ENCODE assay signal across 7 cellular contexts in the genomic region with DNA sequence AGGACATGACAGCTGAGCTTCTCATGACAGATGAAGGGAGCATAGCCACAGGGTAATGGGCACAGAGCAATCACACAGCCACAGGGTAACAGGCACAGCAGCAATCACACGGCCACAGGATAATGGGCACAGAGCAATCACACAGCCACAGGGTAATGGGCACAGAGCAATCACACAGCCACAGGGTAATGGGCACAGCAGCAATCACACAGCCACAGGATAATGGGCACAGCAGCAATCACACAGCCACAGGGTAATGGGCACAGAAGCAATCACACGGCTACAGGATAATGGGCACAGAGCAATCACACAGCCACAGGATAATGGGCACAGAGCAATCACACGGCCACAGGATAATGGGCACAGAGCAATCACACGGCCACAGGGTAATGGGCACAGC. TPM values are rescaled to one million over a fixed set of nuclear protein-coding genes. Genes with fewer than 3 reads are reported as not detected.
A peak's percentile ranks its signal among the peaks of the same experiment; 100 is the strongest.
DNase-seq lines count a peak whose midpoint lies in the region; ATAC-seq, FAIRE-seq and TF ChIP-seq lines count a peak whose summit lies in the region.
"Not testable (repeated sequence)": the region's sequence is repeated elsewhere in the genome, so short reads cannot be mapped to it uniquely, and the experiment has no call there.

No MANE protein-coding gene starts in this region.

- DNase-seq in IMR-90; activated CD4-positive, alpha-beta T cell treated with anti-CD3 and anti-CD28 coated beads for 36 hours; GM12878 (ENCODE audit: low read depth, low spot score); glutamatergic neuron; neural crest cell (ENCODE audit: low read depth, low spot score); type B pancreatic cell (ENCODE audit: extremely low spot score, unreplicated experiment): not testable (repeated sequence)

- FAIRE-seq in GM12878 (lab: Jason Lieb, UNC): not testable (repeated sequence)

- not testable (repeated sequence) for ATAC-seq in IMR-90 (ENCODE audit: low read depth); activated CD4-positive, alpha-beta T cell treated with anti-CD3 and anti-CD28 coated beads for 36 hours; GM12878

- peak overlapping the region in 1 of 11 experiments; percentile 16; a peak in 1 of 22 replicates for H3K9ac ChIP-seq in BLaER1 treated with 17β-estradiol and CSF1 and Interleukin-3, amounts not matched to agents 10 nM and 100 nM
- not testable (repeated sequence) for H3K9ac ChIP-seq in IMR-90 (ENCODE audit: low read depth, low read length); GM12878 (ENCODE audit: control insufficient read depth, insufficient read depth, low read length)

- peaks cover 45% of the 10 kb centered on the region for H3K79me2 ChIP-seq in GM12878 (ENCODE audit: control insufficient read depth, insufficient read depth, low read length)

- TF ChIP-seq CTCF in IMR-90 (conservative IDR thresholded peaks at IDR 0.05; ENCODE audit: low read depth, low read length); GM12878 (IDR thresholded peaks at IDR 0.05 in 2 of 3, conservative IDR thresholded peaks at IDR 0.05 in 1 of 3; ENCODE audit: control insufficient read depth in 2 of 3, extremely low read depth in 1 of 3, insufficient read depth in 1 of 3, low read depth in 3 of 3, low read length in 3 of 3); glutamatergic neuron (IDR thresholded peaks at IDR 0.05; ENCODE audit: partially characterized antibody, unreplicated experiment); neural crest cell (conservative IDR thresholded peaks at IDR 0.05); type B pancreatic cell (conservative IDR thresholded peaks at IDR 0.05): not testable (repeated sequence)

- intact Hi-C loops in IMR-90 (cut with micrococcal nuclease); activated CD4-positive, alpha-beta T cell treated with anti-CD3 and anti-CD28 coated beads for 36 hours (cut with DNase I, micrococcal nuclease); GM12878 (cut with micrococcal nuclease; ENCODE audit: unreplicated experiment): not testable (repeated sequence)

- not testable (repeated sequence) for H3K4me3 Mint-ChIP-seq in activated CD4-positive, alpha-beta T cell treated with anti-CD3 and anti-CD28 coated beads for 36 hours
- H3K4me3 Mint-ChIP-seq in glutamatergic neuron (ENCODE audit: unreplicated experiment) (peak overlapping the region; percentile 23), neural crest cell (peak overlapping the region; percentile 70), type B pancreatic cell (peak overlapping the region; percentile 30)

- TF ChIP-seq RAD21 in IMR-90 (IDR thresholded peaks at IDR 0.05; ENCODE audit: low read length); GM12878 (IDR thresholded peaks at IDR 0.05; ENCODE audit: insufficient read depth, low read depth, low read length): not testable (repeated sequence)

- TF ChIP-seq POLR2A in IMR-90 (IDR thresholded peaks at IDR 0.05; ENCODE audit: low read depth, low read length); GM12878 (IDR thresholded peaks at IDR 0.05; ENCODE audit: low read depth, low read length): not testable (repeated sequence)

- peaks cover 11 to 77% (median 71%) of the 10 kb centered on the region in 11 experiments; a peak in 21 of 22 replicates for H4K20me1 ChIP-seq in BLaER1 treated with 17β-estradiol and CSF1 and Interleukin-3, amounts not matched to agents 10 nM and 100 nM
- H4K20me1 ChIP-seq in IMR-90 (ENCODE audit: insufficient read depth, low read length): peaks cover 23% of the 10 kb centered on the region
- not testable (repeated sequence) for H4K20me1 ChIP-seq in GM12878 (ENCODE audit: control insufficient read depth, insufficient read depth)

- H3K9me3 ChIP-seq in BLaER1 treated with 17β-estradiol and CSF1 and Interleukin-3, amounts not matched to agents 10 nM and 100 nM (replicated peaks in 1 of 11): peaks cover 0 to 13% (median 7%) of the 10 kb centered on the region in 11 experiments; a peak in 9 of 22 replicates
- H3K9me3 ChIP-seq in IMR-90 (ENCODE audit: control insufficient read depth, insufficient read depth, low read length); GM12878 (replicated peaks; ENCODE audit: control insufficient read depth, insufficient read depth, low read length): not testable (repeated sequence)

- H2BK15ac ChIP-seq in IMR-90 (ENCODE audit: low read depth, low read length): not testable (repeated sequence)

- H3K36me3 Mint-ChIP-seq in activated CD4-positive, alpha-beta T cell treated with anti-CD3 and anti-CD28 coated beads for 36 hours (ENCODE audit: low read depth): peaks cover 71% of the 10 kb centered on the region
- H3K36me3 Mint-ChIP-seq in glutamatergic neuron (ENCODE audit: unreplicated experiment): peaks cover 13% of the 10 kb centered on the region
- H3K36me3 Mint-ChIP-seq in neural crest cell (ENCODE audit: low read depth): peaks cover 29% of the 10 kb centered on the region
- H3K36me3 Mint-ChIP-seq in type B pancreatic cell: peaks cover 29% of the 10 kb centered on the region

- RAD21 ChIA-PET in GM12878 (lab: Charles Lee; ENCODE audit: unreplicated experiment): not testable (repeated sequence)

- H2BK5ac ChIP-seq in IMR-90 (ENCODE audit: low read depth, low read length, poor library complexity, severe bottlenecking): not testable (repeated sequence)

- not testable (repeated sequence) for TF ChIP-seq EP300 in GM12878 (IDR thresholded peaks at IDR 0.05; ENCODE audit: borderline replicate concordance in 1 of 2, control insufficient read depth in 1 of 2, low read depth in 2 of 2, low read length in 2 of 2)

- H3K18ac ChIP-seq in IMR-90 (ENCODE audit: low read depth, low read length): not testable (repeated sequence)

- not testable (repeated sequence) for H2BK120ac ChIP-seq in IMR-90 (ENCODE audit: low read depth, low read length)

- peak overlapping the region in 7 of 11 experiments; percentile 64 to 85 (median 73); a peak in 12 of 22 replicates for H3K4me2 ChIP-seq in BLaER1 treated with 17β-estradiol and CSF1 and Interleukin-3, amounts not matched to agents 10 nM and 100 nM
- not testable (repeated sequence) for H3K4me2 ChIP-seq in IMR-90 (ENCODE audit: low read depth, low read length); GM12878 (ENCODE audit: control insufficient read depth, insufficient read depth)

- H3K9me3 Mint-ChIP-seq in activated CD4-positive, alpha-beta T cell treated with anti-CD3 and anti-CD28 coated beads for 36 hours (ENCODE audit: low read depth); neural crest cell; type B pancreatic cell: not testable (repeated sequence)
- peaks cover 21% of the 10 kb centered on the region for H3K9me3 Mint-ChIP-seq in glutamatergic neuron (ENCODE audit: unreplicated experiment)

- BruUV-seq in IMR-90 (replicated peaks; lab: Mats Ljungman, UMichigan); GM12878 (replicated peaks; lab: Mats Ljungman, UMichigan): not testable (repeated sequence)

- in situ Hi-C loops in IMR-90 (cut with MboI; ENCODE audit: low sequenced_read_pairs); GM12878 (cut with MboI): not testable (repeated sequence)

- peaks cover 44 to 70% (median 61%) of the 10 kb centered on the region in 11 experiments for H3K36me3 ChIP-seq in BLaER1 treated with 17β-estradiol and CSF1 and Interleukin-3, amounts not matched to agents 10 nM and 100 nM
- H3K36me3 ChIP-seq in IMR-90 (ENCODE audit: control insufficient read depth, insufficient read depth, low read length): peaks cover 43% of the 10 kb centered on the region
- H3K36me3 ChIP-seq in GM12878 (ENCODE audit: control insufficient read depth in 2 of 2, insufficient read depth in 2 of 2, low read length in 1 of 2): peaks cover 30 to 33% of the 10 kb centered on the region in 2 experiments

- not testable (repeated sequence) for H3K14ac ChIP-seq in IMR-90 (replicated peaks; ENCODE audit: low read depth, low read length)

- SMC1A ChIA-PET in GM12878 (lab: Charles Lee; ENCODE audit: uncharacterized antibody, unreplicated experiment): not testable (repeated sequence)

- POLR2A ChIA-PET in IMR-90 (lab: Charles Lee; ENCODE audit: unreplicated experiment); activated CD4-positive, alpha-beta T cell treated with anti-CD3 and anti-CD28 coated beads for 36 hours (lab: Charles Lee); GM12878 (lab: Charles Lee): not testable (repeated sequence)

- peaks cover 17% of the 10 kb centered on the region for H3K9me1 ChIP-seq in IMR-90 (ENCODE audit: insufficient read depth, low read length)

- H4K91ac ChIP-seq in IMR-90 (ENCODE audit: insufficient read depth, low read depth, low read length): not testable (repeated sequence)

- peak overlapping the region; percentile 72 for H2AK9ac ChIP-seq in IMR-90 (replicated peaks; ENCODE audit: low read depth, low read length, poor library complexity)

- not testable (repeated sequence) for H2AFZ ChIP-seq in IMR-90 (replicated peaks; ENCODE audit: low read length, poor library complexity); GM12878 (ENCODE audit: control insufficient read depth, low read depth, low read length)

- not testable (repeated sequence) for H4K5ac ChIP-seq in IMR-90 (ENCODE audit: low read depth, low read length)

- peaks cover 32% of the 10 kb centered on the region for H3K4me1 Mint-ChIP-seq in activated CD4-positive, alpha-beta T cell treated with anti-CD3 and anti-CD28 coated beads for 36 hours
- H3K4me1 Mint-ChIP-seq in glutamatergic neuron (ENCODE audit: low read depth, unreplicated experiment): peaks cover 12% of the 10 kb centered on the region
- peaks cover 29% of the 10 kb centered on the region for H3K4me1 Mint-ChIP-seq in neural crest cell
- H3K4me1 Mint-ChIP-seq in type B pancreatic cell (ENCODE audit: unreplicated experiment): peaks cover 24% of the 10 kb centered on the region

- not testable (repeated sequence) for H3K4ac ChIP-seq in IMR-90 (ENCODE audit: low read depth, low read length)

- H2BK20ac ChIP-seq in IMR-90 (ENCODE audit: low read depth, low read length): not testable (repeated sequence)

- not testable (repeated sequence) for H4K8ac ChIP-seq in IMR-90 (ENCODE audit: low read depth in 2 of 2, low read length in 2 of 2)

- not testable (repeated sequence) for H3K27ac ChIP-seq in BLaER1 treated with 17β-estradiol and CSF1 and Interleukin-3, amounts not matched to agents 10 nM and 100 nM; IMR-90 (ENCODE audit: insufficient read depth, low read length); GM12878 (ENCODE audit: control insufficient read depth, insufficient read depth)

- H3K79me1 ChIP-seq in IMR-90 (ENCODE audit: low read depth in 1 of 2, low read length in 2 of 2): peaks cover 23 to 77% of the 10 kb centered on the region in 2 experiments

- WGBS in IMR-90 (ENCODE audit: extremely low coverage in 2 of 2, insufficient read length in 1 of 2), 2 experiments: no CpG with 5 or more reads among the region's 4 CpGs
- 91% methylated on average over 4 of the region's 4 CpGs for WGBS in GM12878 (ENCODE audit: insufficient coverage, insufficient replicate concordance, low lambda C conversion rate, missing lambda C conversion rate)

- H3K4me1 ChIP-seq in BLaER1 treated with 17β-estradiol and CSF1 and Interleukin-3, amounts not matched to agents 10 nM and 100 nM: peaks cover 43 to 65% (median 62%) of the 10 kb centered on the region in 10 experiments
- peaks cover 10% of the 10 kb centered on the region for H3K4me1 ChIP-seq in IMR-90 (ENCODE audit: control insufficient read depth, insufficient read depth, low read length)
- not testable (repeated sequence) for H3K4me1 ChIP-seq in GM12878 (ENCODE audit: control insufficient read depth, insufficient read depth, low read length)

- peak overlapping the region; percentile 29 for H3K27ac Mint-ChIP-seq in activated CD4-positive, alpha-beta T cell treated with anti-CD3 and anti-CD28 coated beads for 36 hours
- H3K27ac Mint-ChIP-seq in glutamatergic neuron (ENCODE audit: unreplicated experiment); neural crest cell (ENCODE audit: unreplicated experiment); type B pancreatic cell: not testable (repeated sequence)

- not testable (repeated sequence) for H3K4me3 ChIP-seq in BLaER1 treated with 17β-estradiol and CSF1 and Interleukin-3, amounts not matched to agents 10 nM and 100 nM; IMR-90 (ENCODE audit: insufficient read depth, low read depth, low read length); GM12878

- not testable (repeated sequence) for H3K23ac ChIP-seq in IMR-90 (ENCODE audit: low read depth, low read length)

- not testable (repeated sequence) for H3K27me3 ChIP-seq in BLaER1 treated with 17β-estradiol and CSF1 and Interleukin-3, amounts not matched to agents 10 nM and 100 nM; IMR-90 (ENCODE audit: control insufficient read depth, insufficient read depth, low read length); GM12878 (replicated peaks in 1 of 2; ENCODE audit: control insufficient read depth in 2 of 2, insufficient read depth in 2 of 2, low read length in 1 of 2)

- H3K27me3 Mint-ChIP-seq in activated CD4-positive, alpha-beta T cell treated with anti-CD3 and anti-CD28 coated beads for 36 hours; neural crest cell (ENCODE audit: low read depth); type B pancreatic cell: not testable (repeated sequence)
- peaks cover 13% of the 10 kb centered on the region for H3K27me3 Mint-ChIP-seq in glutamatergic neuron (ENCODE audit: unreplicated experiment)

- dilution Hi-C loops in IMR-90 (cut with HindIII; ENCODE audit: low sequenced_read_pairs, unreplicated experiment): not testable (repeated sequence)

- not testable (repeated sequence) for H2AK5ac ChIP-seq in IMR-90 (ENCODE audit: low read depth, low read length)

- CTCF ChIA-PET in IMR-90 (lab: Yijun Ruan, JAX); activated CD4-positive, alpha-beta T cell treated with anti-CD3 and anti-CD28 coated beads for 36 hours (lab: Charles Lee); GM12878 (lab: Yijun Ruan, JAX): not testable (repeated sequence)

- H3K56ac ChIP-seq in IMR-90 (ENCODE audit: extremely low read depth, insufficient read depth, low read length): not testable (repeated sequence)

RNA-seq across cellular contexts. Expression of a gene that starts 3.5 kb away (rescaled TPM):
- total RNA-seq in IMR-90 (2012; rRNA removed) (13.9 and 16.5 TPM in 2 replicates), GM12878 (2014; rRNA removed) (32.9 and 37.3 TPM in 2 replicates), GM12878 (2014; rRNA removed; fragmentation: Illumina TruSeq; extraction: Trizol) (10.1 and 11.9 TPM in 2 replicates), GM12878 (2021) (47.7 and 49.1 TPM in 2 replicates), glutamatergic neuron (ENCODE audit: unreplicated experiment) (19.9 TPM), neural crest cell (36.1 and 37.3 TPM in 2 replicates), type B pancreatic cell (ENCODE audit: low replicate concordance) (26.1 and 34.5 TPM in 2 replicates)
- polyA plus RNA-seq in IMR-90 (2012; rRNA removed) (18.3 and 20.4 TPM in 2 replicates), GM12878 (2011; rRNA removed) (7.0 and 31.6 TPM in 2 replicates), GM12878 (2014; fragmentation: Illumina TruSeq; extraction: Trizol) (28.0 and 48.2 TPM in 2 replicates), GM12878 (2014; fragmentation: Nextera tagmentation; extraction: Ambion mirVana) (1 to 10 TPM; 2.4 to 5.0 TPM), GM12878 (2014; rRNA removed) (27.3 and 33.1 TPM in 2 replicates), GM12878 (2016; fragmentation: Nextera tagmentation; extraction: Ambion mirVana) (10 to 100 TPM; 53.3 to 55.6 TPM)
- 13.6 and 16.5 TPM in 2 replicates for polyA plus RNA-seq in IMR-90 (2012; cell fraction: cytosol; rRNA removed)
- polyA plus RNA-seq in IMR-90 (2012; cell fraction: nucleus; rRNA removed; ENCODE audit: low replicate concordance): 29.9 and 42.3 TPM in 2 replicates
- 10 to 100 TPM; 49.7 to 56.1 TPM for total RNA-seq in activated CD4-positive, alpha-beta T cell treated with anti-CD3 and anti-CD28 coated beads for 36 hours
- total RNA-seq in GM12878 (2013; cell fraction: nucleolus; rRNA removed): 28.8 and 31.2 TPM in 2 replicates
- polyA plus RNA-seq in GM12878 (2011; ENCODE audit: low read depth): 13.8 TPM
- 24.3 and 27.8 TPM in 2 replicates for polyA plus RNA-seq in GM12878 (2011; cell fraction: cytosol; rRNA removed)
- polyA plus RNA-seq in GM12878 (2011; cell fraction: nucleus; rRNA removed): 40.0 and 46.3 TPM in 2 replicates
- polyA plus RNA-seq in GM12878 (2012): 20.9 and 22.6 TPM in 2 replicates
- polyA minus RNA-seq in GM12878 (2011; rRNA and poly(A)+ RNA removed): 29.4 and 35.0 TPM in 2 replicates
- polyA minus RNA-seq in GM12878 (2011; cell fraction: cytosol; rRNA and poly(A)+ RNA removed): 10.4 and 15.1 TPM in 2 replicates
- polyA minus RNA-seq in GM12878 (2011; cell fraction: nucleus; rRNA and poly(A)+ RNA removed): 25.1 and 40.4 TPM in 2 replicates

RNA-seq across cellular contexts. Expression of a gene that starts 16.2 kb away (rescaled TPM):
- total RNA-seq in IMR-90 (2012; rRNA removed) (14.4 and 15.2 TPM in 2 replicates), GM12878 (2014; rRNA removed) (14.6 and 18.8 TPM in 2 replicates), GM12878 (2014; rRNA removed; fragmentation: Illumina TruSeq; extraction: Trizol) (16.1 and 17.3 TPM in 2 replicates), GM12878 (2021) (23.6 and 27.9 TPM in 2 replicates), glutamatergic neuron (ENCODE audit: unreplicated experiment) (9.4 TPM), neural crest cell (20.9 and 22.5 TPM in 2 replicates), type B pancreatic cell (ENCODE audit: low replicate concordance) (15.0 and 19.3 TPM in 2 replicates)
- polyA plus RNA-seq in IMR-90 (2012; rRNA removed) (33.3 and 35.0 TPM in 2 replicates), GM12878 (2011; rRNA removed) (24.0 and 29.7 TPM in 2 replicates), GM12878 (2014; fragmentation: Illumina TruSeq; extraction: Trizol) (21.8 and 24.0 TPM in 2 replicates), GM12878 (2014; fragmentation: Nextera tagmentation; extraction: Ambion mirVana) (1 to 10 TPM; 2.9 to 6.2 TPM), GM12878 (2014; rRNA removed) (20.4 and 25.9 TPM in 2 replicates), GM12878 (2016; fragmentation: Nextera tagmentation; extraction: Ambion mirVana) (10 to 100 TPM; 14.3 to 16.8 TPM)
- 23.3 and 36.1 TPM in 2 replicates for polyA plus RNA-seq in IMR-90 (2012; cell fraction: cytosol; rRNA removed)
- 19.6 and 20.6 TPM in 2 replicates for polyA plus RNA-seq in IMR-90 (2012; cell fraction: nucleus; rRNA removed; ENCODE audit: low replicate concordance)
- total RNA-seq in activated CD4-positive, alpha-beta T cell treated with anti-CD3 and anti-CD28 coated beads for 36 hours: 10 to 100 TPM; 13.8 to 25.9 TPM
- total RNA-seq in GM12878 (2013; cell fraction: nucleolus; rRNA removed): 22.6 and 25.4 TPM in 2 replicates
- polyA plus RNA-seq in GM12878 (2011; ENCODE audit: low read depth): 14.1 TPM
- polyA plus RNA-seq in GM12878 (2011; cell fraction: cytosol; rRNA removed): 44.3 and 48.0 TPM in 2 replicates
- 17.3 and 20.9 TPM in 2 replicates for polyA plus RNA-seq in GM12878 (2011; cell fraction: nucleus; rRNA removed)
- polyA plus RNA-seq in GM12878 (2012): 18.5 and 20.6 TPM in 2 replicates
- 59.7 and 62.1 TPM in 2 replicates for polyA minus RNA-seq in GM12878 (2011; rRNA and poly(A)+ RNA removed)
- polyA minus RNA-seq in GM12878 (2011; cell fraction: cytosol; rRNA and poly(A)+ RNA removed): 13.5 and 14.9 TPM in 2 replicates
- 8.7 and 12.3 TPM in 2 replicates for polyA minus RNA-seq in GM12878 (2011; cell fraction: nucleus; rRNA and poly(A)+ RNA removed)

RNA-seq across cellular contexts. Expression of a gene that starts 33.5 kb away (rescaled TPM):
- total RNA-seq in IMR-90 (2012; rRNA removed) (26.3 and 41.1 TPM in 2 replicates), GM12878 (2014; rRNA removed) (40.8 and 53.9 TPM in 2 replicates), GM12878 (2014; rRNA removed; fragmentation: Illumina TruSeq; extraction: Trizol) (59.9 and 65.3 TPM in 2 replicates), GM12878 (2021) (68.2 and 72.0 TPM in 2 replicates), glutamatergic neuron (ENCODE audit: unreplicated experiment) (80.1 TPM), neural crest cell (114 and 124 TPM in 2 replicates), type B pancreatic cell (ENCODE audit: low replicate concordance) (83.1 and 99.4 TPM in 2 replicates)
- polyA plus RNA-seq in IMR-90 (2012; rRNA removed) (26.5 and 36.7 TPM in 2 replicates), GM12878 (2011; rRNA removed) (87.1 and 108 TPM in 2 replicates), GM12878 (2014; fragmentation: Illumina TruSeq; extraction: Trizol) (67.4 and 72.0 TPM in 2 replicates), GM12878 (2014; fragmentation: Nextera tagmentation; extraction: Ambion mirVana) (100 to 1,000 TPM in 1 of 2 experiments, 10 to 100 TPM in 1; 83.4 to 107 TPM), GM12878 (2014; rRNA removed) (67.1 and 79.0 TPM in 2 replicates), GM12878 (2016; fragmentation: Nextera tagmentation; extraction: Ambion mirVana) (10 to 100 TPM; 90.7 to 91.3 TPM)
- polyA plus RNA-seq in IMR-90 (2012; cell fraction: cytosol; rRNA removed): 7.9 and 19.3 TPM in 2 replicates
- 10.6 and 51.9 TPM in 2 replicates for polyA plus RNA-seq in IMR-90 (2012; cell fraction: nucleus; rRNA removed; ENCODE audit: low replicate concordance)
- 10 to 100 TPM; 59.5 to 64.0 TPM for total RNA-seq in activated CD4-positive, alpha-beta T cell treated with anti-CD3 and anti-CD28 coated beads for 36 hours
- total RNA-seq in GM12878 (2013; cell fraction: nucleolus; rRNA removed): 72.1 and 79.7 TPM in 2 replicates
- polyA plus RNA-seq in GM12878 (2011; ENCODE audit: low read depth): 37.5 TPM
- polyA plus RNA-seq in GM12878 (2011; cell fraction: cytosol; rRNA removed): 34.3 and 46.0 TPM in 2 replicates
- polyA plus RNA-seq in GM12878 (2011; cell fraction: nucleus; rRNA removed): 47.0 and 56.4 TPM in 2 replicates
- polyA plus RNA-seq in GM12878 (2012): 45.5 and 52.9 TPM in 2 replicates
- polyA minus RNA-seq in GM12878 (2011; rRNA and poly(A)+ RNA removed): 20.7 and 26.4 TPM in 2 replicates
- 13.1 and 18.4 TPM in 2 replicates for polyA minus RNA-seq in GM12878 (2011; cell fraction: cytosol; rRNA and poly(A)+ RNA removed)
- polyA minus RNA-seq in GM12878 (2011; cell fraction: nucleus; rRNA and poly(A)+ RNA removed): 12.3 and 22.7 TPM in 2 replicates

RNA-seq across cellular contexts. Expression of a gene that starts 33.5 kb away (rescaled TPM):
- total RNA-seq in IMR-90 (2012; rRNA removed): 15.2 and 16.1 TPM in 2 replicates
- polyA plus RNA-seq in IMR-90 (2012; rRNA removed): 8.9 and 9.0 TPM in 2 replicates
- 8.3 and 10.0 TPM in 2 replicates for polyA plus RNA-seq in IMR-90 (2012; cell fraction: cytosol; rRNA removed)
- polyA plus RNA-seq in IMR-90 (2012; cell fraction: nucleus; rRNA removed; ENCODE audit: low replicate concordance): 5.4 and 7.5 TPM in 2 replicates
- 10 to 100 TPM; 20.6 to 31.4 TPM for total RNA-seq in activated CD4-positive, alpha-beta T cell treated with anti-CD3 and anti-CD28 coated beads for 36 hours
- 24.1 and 26.7 TPM in 2 replicates for total RNA-seq in GM12878 (2013; cell fraction: nucleolus; rRNA removed)
- 43.3 and 48.9 TPM in 2 replicates for total RNA-seq in GM12878 (2014; rRNA removed)
- 19.1 and 22.4 TPM in 2 replicates for total RNA-seq in GM12878 (2014; rRNA removed; fragmentation: Illumina TruSeq; extraction: Trizol)
- 25.7 and 26.9 TPM in 2 replicates for total RNA-seq in GM12878 (2021)
- polyA plus RNA-seq in GM12878 (2011; ENCODE audit: low read depth): 10.6 TPM
- 30.3 and 34.2 TPM in 2 replicates for polyA plus RNA-seq in GM12878 (2011; rRNA removed)
- 32.6 and 34.1 TPM in 2 replicates for polyA plus RNA-seq in GM12878 (2011; cell fraction: cytosol; rRNA removed)
- polyA plus RNA-seq in GM12878 (2011; cell fraction: nucleus; rRNA removed): 18.5 and 23.9 TPM in 2 replicates
- 18.2 and 19.4 TPM in 2 replicates for polyA plus RNA-seq in GM12878 (2012)
- 16.5 and 18.7 TPM in 2 replicates for polyA plus RNA-seq in GM12878 (2014; fragmentation: Illumina TruSeq; extraction: Trizol)
- polyA plus RNA-seq in GM12878 (2014; fragmentation: Nextera tagmentation; extraction: Ambion mirVana): 1 to 10 TPM; 2.3 to 6.0 TPM
- polyA plus RNA-seq in GM12878 (2014; rRNA removed): 26.3 and 34.1 TPM in 2 replicates
- 10 to 100 TPM; 41.0 to 41.8 TPM for polyA plus RNA-seq in GM12878 (2016; fragmentation: Nextera tagmentation; extraction: Ambion mirVana)
- polyA minus RNA-seq in GM12878 (2011; rRNA and poly(A)+ RNA removed): 22.7 and 24.3 TPM in 2 replicates
- 11.4 and 11.9 TPM in 2 replicates for polyA minus RNA-seq in GM12878 (2011; cell fraction: cytosol; rRNA and poly(A)+ RNA removed)
- 18.3 and 31.4 TPM in 2 replicates for polyA minus RNA-seq in GM12878 (2011; cell fraction: nucleus; rRNA and poly(A)+ RNA removed)
- 11.8 TPM for total RNA-seq in glutamatergic neuron (ENCODE audit: unreplicated experiment)
- total RNA-seq in neural crest cell: 21.2 and 22.2 TPM in 2 replicates
- total RNA-seq in type B pancreatic cell (ENCODE audit: low replicate concordance): 17.7 and 21.3 TPM in 2 replicates

RNA-seq across cellular contexts. Expression of a gene that starts 34.0 kb away (rescaled TPM):
- total RNA-seq in IMR-90 (2012; rRNA removed): 31.0 and 32.8 TPM in 2 replicates
- 19.3 and 23.4 TPM in 2 replicates for polyA plus RNA-seq in IMR-90 (2012; rRNA removed)
- 6.8 and 8.5 TPM in 2 replicates for polyA plus RNA-seq in IMR-90 (2012; cell fraction: cytosol; rRNA removed)
- 14.4 and 19.3 TPM in 2 replicates for polyA plus RNA-seq in IMR-90 (2012; cell fraction: nucleus; rRNA removed; ENCODE audit: low replicate concordance)
- 10 to 100 TPM; 57.6 to 73.2 TPM for total RNA-seq in activated CD4-positive, alpha-beta T cell treated with anti-CD3 and anti-CD28 coated beads for 36 hours
- 75.2 and 78.3 TPM in 2 replicates for total RNA-seq in GM12878 (2013; cell fraction: nucleolus; rRNA removed)
- 12.0 and 12.2 TPM in 2 replicates for total RNA-seq in GM12878 (2014; rRNA removed)
- 10.2 and 11.2 TPM in 2 replicates for total RNA-seq in GM12878 (2014; rRNA removed; fragmentation: Illumina TruSeq; extraction: Trizol)
- 43.0 and 48.0 TPM in 2 replicates for total RNA-seq in GM12878 (2021)
- polyA plus RNA-seq in GM12878 (2011; ENCODE audit: low read depth): 7.2 TPM
- polyA plus RNA-seq in GM12878 (2011; rRNA removed): 13.0 and 15.4 TPM in 2 replicates
- polyA plus RNA-seq in GM12878 (2011; cell fraction: cytosol; rRNA removed): 13.6 and 15.0 TPM in 2 replicates
- 15.6 and 16.9 TPM in 2 replicates for polyA plus RNA-seq in GM12878 (2011; cell fraction: nucleus; rRNA removed)
- 18.0 and 24.0 TPM in 2 replicates for polyA plus RNA-seq in GM12878 (2012)
- polyA plus RNA-seq in GM12878 (2014; fragmentation: Illumina TruSeq; extraction: Trizol): 13.9 and 15.5 TPM in 2 replicates
- 1 to 10 TPM; 1.9 to 2.0 TPM for polyA plus RNA-seq in GM12878 (2014; fragmentation: Nextera tagmentation; extraction: Ambion mirVana)
- 13.5 and 16.1 TPM in 2 replicates for polyA plus RNA-seq in GM12878 (2014; rRNA removed)
- polyA plus RNA-seq in GM12878 (2016; fragmentation: Nextera tagmentation; extraction: Ambion mirVana): 10 to 100 TPM; 15.8 to 16.8 TPM
- 67.3 and 122 TPM in 2 replicates for polyA minus RNA-seq in GM12878 (2011; rRNA and poly(A)+ RNA removed)
- 15.9 and 30.5 TPM in 2 replicates for polyA minus RNA-seq in GM12878 (2011; cell fraction: cytosol; rRNA and poly(A)+ RNA removed)
- polyA minus RNA-seq in GM12878 (2011; cell fraction: nucleus; rRNA and poly(A)+ RNA removed): 36.3 and 54.1 TPM in 2 replicates
- total RNA-seq in glutamatergic neuron (ENCODE audit: unreplicated experiment): 96.4 TPM
- total RNA-seq in neural crest cell: 67.2 and 68.8 TPM in 2 replicates
- total RNA-seq in type B pancreatic cell (ENCODE audit: low replicate concordance): 62.1 and 68.0 TPM in 2 replicates
